Comparison of ENCODE assay signal across 15 cellular contexts in the genomic region with DNA sequence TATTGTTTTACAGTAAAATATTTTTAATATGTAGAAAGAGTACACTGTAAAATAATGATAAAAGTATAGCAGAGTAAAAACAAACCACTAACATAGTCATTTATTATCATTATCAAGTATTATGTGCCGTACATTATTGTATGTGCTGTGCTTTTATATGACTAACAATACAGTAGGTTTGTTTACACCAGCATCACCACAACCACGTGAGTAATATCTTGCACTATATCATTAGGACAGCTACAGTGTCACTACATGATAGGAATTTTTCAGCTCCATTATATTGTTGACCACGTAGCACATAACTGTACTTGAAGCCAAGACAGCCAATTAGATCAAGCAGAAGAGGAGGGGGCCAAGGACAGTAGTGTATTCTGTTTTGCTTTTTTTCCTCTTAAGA.
DNase-seq lines count a peak whose midpoint lies in the region; ATAC-seq, FAIRE-seq and TF ChIP-seq lines count a peak whose summit lies in the region.
"Had no signal": no experiment of that assay in that cellular context is flagged by ENCODE, and none has a peak within 500 bp of the region (broad histone marks: within the 10 kb centered on the region; RNA-seq: fewer than 3 reads in every experiment).

No MANE protein-coding gene starts in this region.

- H3K36me3 Mint-ChIP-seq in neural progenitor cell = no peaks in the 10 kb centered on the region
- H3K36me3 Mint-ChIP-seq: IgD-negative memory B cell had no signal

- H3K4me3 ChIP-seq in KMS-11 (IDR thresholded peaks at IDR 0.05; ENCODE audit: insufficient read depth, low read depth, low read length) = no peak overlapping the region
- H3K4me3 ChIP-seq in bronchial epithelial cell (ENCODE audit: low read depth, low read length) = no peak overlapping the region
- H3K4me3 ChIP-seq in rectal smooth muscle tissue (ENCODE audit: low read length) = no peak overlapping the region
- no peak overlapping the region for H3K4me3 ChIP-seq in neural progenitor cell

- H3K9ac ChIP-seq in KMS-11 (no peak overlapping the region), rectal smooth muscle tissue (ENCODE audit: low read length) (no peak overlapping the region), neural progenitor cell (no peak overlapping the region)

- no peaks in the 10 kb centered on the region for H3K79me2 ChIP-seq in KMS-11 (ENCODE audit: insufficient read depth, low read depth)
- H3K79me2 ChIP-seq in neural progenitor cell (ENCODE audit: low read depth) = no peaks in the 10 kb centered on the region

- H3K4me3 Mint-ChIP-seq in neural progenitor cell = no peak overlapping the region
- H3K4me3 Mint-ChIP-seq: IgD-negative memory B cell had no signal

- H3K27ac Mint-ChIP-seq in neural progenitor cell = no peak overlapping the region
- H3K27ac Mint-ChIP-seq: IgD-negative memory B cell had no signal

- H3F3A ChIP-seq in neural progenitor cell (ENCODE audit: low read depth) = no peaks in the 10 kb centered on the region

- H4K20me1 ChIP-seq in KMS-11 (ENCODE audit: insufficient read depth) (no peaks in the 10 kb centered on the region), neural progenitor cell (ENCODE audit: low read depth) (no peaks in the 10 kb centered on the region)

- peaks cover 4% of the 10 kb centered on the region for H3K4me1 Mint-ChIP-seq in neural progenitor cell

- no peaks in the 10 kb centered on the region for H3K9me3 ChIP-seq in neural progenitor cell (ENCODE audit: low read depth)

- H3K27me3 Mint-ChIP-seq in neural progenitor cell (ENCODE audit: insufficient read depth, low read depth) = no peaks in the 10 kb centered on the region
- H3K27me3 Mint-ChIP-seq: IgD-negative memory B cell had no signal

- H3K27ac ChIP-seq in KMS-11 (peak overlapping the region; percentile 99; the same call in 1 of the 2 replicates), rectal smooth muscle tissue (ENCODE audit: low read depth, low read length) (peak overlapping the region; percentile 27), neural progenitor cell (no peak overlapping the region)

- DNase-seq in EL (peak; percentile 54), bronchial epithelial cell (ENCODE audit: low read depth) (peak; percentile 59), GM19240 (ENCODE audit: insufficient read length, low spot score) (no peak), neural progenitor cell (ENCODE audit: low spot score) (no peak)
- DNase-seq in NK-92 treated with Interleukin-12 subunit alpha and Interleukin-12 subunit beta, amount 100 ng/mL, for 24 hours (lab: John Stamatoyannopoulos, UW) = no peak
- DNase-seq: AML-193, GDM1, H7, NCI-H1436 treated with DMSO at 0.1 percent for 48 hours, NCI-H2081 treated with DMSO at 0.1 percent for 48 hours, SHP77 had no signal

- no peaks in the 10 kb centered on the region for H3K9me3 Mint-ChIP-seq in neural progenitor cell
- H3K9me3 Mint-ChIP-seq: IgD-negative memory B cell had no signal

- H2AFZ ChIP-seq in KMS-11 (ENCODE audit: low read depth) (no peak overlapping the region), neural progenitor cell (replicated peaks) (no peak overlapping the region)

- 0 out of 2 replicates have a peak overlapping the region, but pooled peaks have one; percentile 9 for H3K4me2 ChIP-seq in KMS-11
- H3K4me2 ChIP-seq in neural progenitor cell = no peak overlapping the region

- H3K36me3 ChIP-seq in KMS-11 (ENCODE audit: insufficient read depth) (no peaks in the 10 kb centered on the region), bronchial epithelial cell (ENCODE audit: control insufficient read depth, insufficient read depth, low read length) (no peaks in the 10 kb centered on the region), rectal smooth muscle tissue (ENCODE audit: control insufficient read depth, insufficient read depth, low read length) (no peaks in the 10 kb centered on the region), neural progenitor cell (no peaks in the 10 kb centered on the region)

- no peak for FAIRE-seq in bronchial epithelial cell (lab: Jason Lieb, UNC)

- H3K4me1 ChIP-seq in KMS-11 (ENCODE audit: low read depth, poor library complexity, severe bottlenecking) (peaks cover 80% of the 10 kb centered on the region), rectal smooth muscle tissue (ENCODE audit: control insufficient read depth, insufficient read depth, low read length) (peaks cover 53% of the 10 kb centered on the region), neural progenitor cell (peaks cover 16% of the 10 kb centered on the region)

- TF ChIP-seq CTCF in KMS-11 (conservative IDR thresholded peaks at IDR 0.05; ENCODE audit: low read depth, low read length) (no peak), bronchial epithelial cell (IDR thresholded peaks at IDR 0.05; ENCODE audit: insufficient read depth, low read length, severe bottlenecking) (no peak), neural progenitor cell (IDR thresholded peaks at IDR 0.05) (no peak)

- ATAC-seq in HG02588 (IDR thresholded peaks at IDR 0.05; ENCODE audit: unreplicated experiment) = no peak

- H3K27me3 ChIP-seq in KMS-11 (ENCODE audit: insufficient read depth, low read depth) = no peaks in the 10 kb centered on the region
- H3K27me3 ChIP-seq in bronchial epithelial cell (ENCODE audit: control insufficient read depth, insufficient read depth, low read length) = no peaks in the 10 kb centered on the region
- H3K27me3 ChIP-seq in rectal smooth muscle tissue (ENCODE audit: control insufficient read depth, insufficient read depth, low read length) = no peaks in the 10 kb centered on the region
- H3K27me3 ChIP-seq in neural progenitor cell = no peaks in the 10 kb centered on the region

Comparison
In these comparisons a context has a peak if more than half of its experiments do, and no peak if none do; other contexts are left out.
1. DNase-seq: peak in EL (single experiment) and bronchial epithelial cell (single experiment); none in NK-92 treated with Interleukin-12 subunit alpha and Interleukin-12 subunit beta, amount 100 ng/mL, for 24 hours (single experiment), GM19240 (single experiment) and neural progenitor cell (single experiment).